1 cellular context compared by ENCODE assay signal in the genomic region with DNA sequence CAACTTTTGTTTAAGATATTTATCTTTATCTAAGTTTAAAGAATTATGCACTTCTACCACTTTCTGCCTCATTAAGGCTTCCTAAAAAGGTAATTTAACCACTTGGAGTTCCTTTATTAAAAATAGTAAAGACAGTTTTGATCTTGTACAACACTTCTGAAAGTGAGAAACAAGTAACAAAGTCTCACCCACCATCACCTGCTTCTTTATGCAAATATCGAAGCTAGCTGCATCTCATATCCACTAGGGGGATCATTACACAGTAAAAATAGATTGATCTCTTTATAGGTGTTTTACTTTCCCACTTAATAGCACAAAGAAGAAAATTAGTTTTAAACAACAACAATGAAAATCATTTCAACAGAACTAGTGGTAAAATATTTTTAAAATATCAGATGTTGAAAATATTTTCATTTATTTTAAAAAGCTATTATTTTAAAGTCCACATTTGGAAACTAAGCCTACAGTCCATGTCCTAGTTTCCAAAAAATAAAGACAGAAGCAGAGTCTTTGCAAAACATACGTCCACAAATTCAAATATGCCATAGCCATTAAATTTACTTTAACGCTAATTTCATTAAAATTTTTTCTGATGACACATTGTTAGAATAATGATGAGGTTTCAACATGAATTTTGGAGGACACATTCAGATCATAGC.
TF ChIP-seq lines count a peak whose summit lies in the region.

No MANE protein-coding gene starts in this region.

TF ChIP-seq in GM23338, 12 proteins besides CTCF, POLR2A, EP300 and RAD21 (continued from another document):
- no peak for TF ChIP-seq ZNF462 (CRISPR knock-in tag; IDR thresholded peaks at IDR 0.05)
- no peak for TF ChIP-seq EZH2 (IDR thresholded peaks at IDR 0.05; ENCODE audit: low read depth, unreplicated experiment)
TF ChIP-seq in GM23338: peak in this region for 0.
